Comparison of ENCODE assay signal across 8 cellular contexts in genomic region chr9:87678650-87679355, GRCh38. TPM values are rescaled to one million over a fixed set of nuclear protein-coding genes. Genes with fewer than 3 reads are reported as not detected.
DNase-seq lines count a peak whose midpoint lies in the region; ATAC-seq and TF ChIP-seq lines count a peak whose summit lies in the region.

No MANE protein-coding gene starts in this region.

- H3K27me3 ChIP-seq in GM06990 (replicated peaks; ENCODE audit: control insufficient read depth, insufficient read depth, low read length) = no peaks in the 10 kb centered on the region
- H3K27me3 ChIP-seq in neutrophil = no peaks in the 10 kb centered on the region

- H3K4me1 Mint-ChIP-seq in activated CD4-positive, alpha-beta T cell treated with anti-CD3 and anti-CD28 coated beads, Interleukin-2, amount 10 ng/mL, durations not matched to agents 7 days and 5 days = peaks cover 22% of the 10 kb centered on the region

- peak; percentile 40 for DNase-seq in AG04449 (ENCODE audit: low read depth, low spot score)
- no peak for DNase-seq in GM06990 (ENCODE audit: extremely low read depth, insufficient read length)
- peak; percentile 5 for DNase-seq in NCI-H146 treated with DMSO at 0.1 percent for 48 hours (lab: John Stamatoyannopoulos, UW; ENCODE audit: unreplicated experiment)
- peak; percentile 48 for DNase-seq in activated CD4-positive, alpha-beta T cell treated with anti-CD3 and anti-CD28 coated beads, Interleukin-2, amount 10 ng/mL, durations not matched to agents 7 days and 5 days
- DNase-seq in fibroblast of villous mesenchyme (ENCODE audit: low read depth) = peak; percentile 80

- no peaks in the 10 kb centered on the region for H3K27me3 Mint-ChIP-seq in activated CD4-positive, alpha-beta T cell treated with anti-CD3 and anti-CD28 coated beads, Interleukin-2, amount 10 ng/mL, durations not matched to agents 7 days and 5 days

- H3K36me3 ChIP-seq in GM06990 (ENCODE audit: control insufficient read depth, insufficient read depth, low read length) (peaks cover 24% of the 10 kb centered on the region), neutrophil (peaks cover 12% of the 10 kb centered on the region)

- POLR2A ChIA-PET in AG04449 (lab: Yijun Ruan, JAX) = interaction anchor here (0.6 kb wide), 1 partner anchor 8 kb away, joined by 3 read pairs; no protein-coding TSS in a partner anchor
- POLR2A ChIA-PET in activated CD4-positive, alpha-beta T cell treated with anti-CD3 and anti-CD28 coated beads, Interleukin-2, amount 10 ng/mL, durations not matched to agents 7 days and 5 days (lab: Charles Lee) = no interaction called here

- no peak overlapping the region for H3K27ac ChIP-seq in neutrophil

- H3K9me3 ChIP-seq in neutrophil = no peaks in the 10 kb centered on the region

- no peaks in the 10 kb centered on the region for H3K9me3 Mint-ChIP-seq in activated CD4-positive, alpha-beta T cell treated with anti-CD3 and anti-CD28 coated beads, Interleukin-2, amount 10 ng/mL, durations not matched to agents 7 days and 5 days

- no peaks in the 10 kb centered on the region for H3K36me3 Mint-ChIP-seq in activated CD4-positive, alpha-beta T cell treated with anti-CD3 and anti-CD28 coated beads, Interleukin-2, amount 10 ng/mL, durations not matched to agents 7 days and 5 days (ENCODE audit: low read depth)

- H3K4me1 ChIP-seq in neutrophil (ENCODE audit: control insufficient read depth in 1 of 2, insufficient read depth in 1 of 2, low read depth in 1 of 2, low read length in 1 of 2) = peaks cover 0 to 7% of the 10 kb centered on the region in 2 experiments

- TF ChIP-seq CTCF in AG04449 (IDR thresholded peaks at IDR 0.05; ENCODE audit: insufficient read depth, low read length, missing control alignments) = peak; percentile 83
- TF ChIP-seq CTCF in GM06990 (IDR thresholded peaks at IDR 0.05; ENCODE audit: insufficient read depth, low read length, poor library complexity, severe bottlenecking) = peak; percentile 67
- peak; percentile 92 for TF ChIP-seq CTCF in fibroblast of villous mesenchyme (IDR thresholded peaks at IDR 0.05; ENCODE audit: insufficient read depth, low read depth, low read length)
- peak; percentile 12 for TF ChIP-seq CTCF in neutrophil (IDR thresholded peaks at IDR 0.05)

- peak overlapping the region; percentile 21 for H3K27ac Mint-ChIP-seq in activated CD4-positive, alpha-beta T cell treated with anti-CD3 and anti-CD28 coated beads, Interleukin-2, amount 10 ng/mL, durations not matched to agents 7 days and 5 days

- CTCF ChIA-PET in AG04449 (lab: Yijun Ruan, JAX) = interaction anchor here (0.6 to 7.6 kb wide), 21 partner anchors 8 to 1265 kb away, joined by 3 to 173 read pairs (median 4); partner anchors contain the start of gene CDK20
- CTCF ChIA-PET in activated CD4-positive, alpha-beta T cell treated with anti-CD3 and anti-CD28 coated beads, Interleukin-2, amount 10 ng/mL, durations not matched to agents 7 days and 5 days (lab: Charles Lee) = interaction anchor here (0.6 kb wide), 1 partner anchor 140 kb away, joined by 3 read pairs; no protein-coding TSS in a partner anchor

- no peak overlapping the region for H3K4me3 Mint-ChIP-seq in activated CD4-positive, alpha-beta T cell treated with anti-CD3 and anti-CD28 coated beads, Interleukin-2, amount 10 ng/mL, durations not matched to agents 7 days and 5 days

- ATAC-seq in HG02763 (IDR thresholded peaks at IDR 0.05; ENCODE audit: unreplicated experiment) (no peak), HG03108 (IDR thresholded peaks at IDR 0.05; ENCODE audit: unreplicated experiment) (no peak)

- H3K4me3 ChIP-seq in AG04449 (ENCODE audit: low read depth, low read length) = no peak overlapping the region
- H3K4me3 ChIP-seq in GM06990 (replicated peaks; ENCODE audit: low read depth, low read length) = no peak overlapping the region
- no peak overlapping the region for H3K4me3 ChIP-seq in fibroblast of villous mesenchyme (ENCODE audit: low read depth, low read length)
- no peak overlapping the region for H3K4me3 ChIP-seq in neutrophil (ENCODE audit: low read depth in 1 of 2, low read length in 1 of 2)

RNA-seq across cellular contexts. Expression of gene CTSL, which starts 47.1 kb away (rescaled TPM):
- total RNA-seq in activated CD4-positive, alpha-beta T cell treated with anti-CD3 and anti-CD28 coated beads, Interleukin-2, amount 10 ng/mL, durations not matched to agents 7 days and 5 days = 10 to 100 TPM; 10.1 to 10.2 TPM
- total RNA-seq in fibroblast of villous mesenchyme = 156 and 163 TPM in 2 replicates

Comparison
In these comparisons a context has a peak if more than half of its experiments do, and no peak if none do; other contexts are left out.
1. CTCF ChIP-seq: peak in every context shown above with its lines; median percentile 92 in fibroblast of villous mesenchyme; 83 in AG04449; 67 in GM06990; 12 in neutrophil.
2. RNA of gene CTSL, which starts 47.1 kb away (total RNA-seq): 156 to 163 TPM in fibroblast of villous mesenchyme; 10.1 to 10.2 TPM in activated CD4-positive, alpha-beta T cell treated with anti-CD3 and anti-CD28 coated beads, Interleukin-2, amount 10 ng/mL, durations not matched to agents 7 days and 5 days; every median in the first group is over 10 times any median in the second.